Comparison of ENCODE assay signal across 8 cellular contexts in the genomic region with DNA sequence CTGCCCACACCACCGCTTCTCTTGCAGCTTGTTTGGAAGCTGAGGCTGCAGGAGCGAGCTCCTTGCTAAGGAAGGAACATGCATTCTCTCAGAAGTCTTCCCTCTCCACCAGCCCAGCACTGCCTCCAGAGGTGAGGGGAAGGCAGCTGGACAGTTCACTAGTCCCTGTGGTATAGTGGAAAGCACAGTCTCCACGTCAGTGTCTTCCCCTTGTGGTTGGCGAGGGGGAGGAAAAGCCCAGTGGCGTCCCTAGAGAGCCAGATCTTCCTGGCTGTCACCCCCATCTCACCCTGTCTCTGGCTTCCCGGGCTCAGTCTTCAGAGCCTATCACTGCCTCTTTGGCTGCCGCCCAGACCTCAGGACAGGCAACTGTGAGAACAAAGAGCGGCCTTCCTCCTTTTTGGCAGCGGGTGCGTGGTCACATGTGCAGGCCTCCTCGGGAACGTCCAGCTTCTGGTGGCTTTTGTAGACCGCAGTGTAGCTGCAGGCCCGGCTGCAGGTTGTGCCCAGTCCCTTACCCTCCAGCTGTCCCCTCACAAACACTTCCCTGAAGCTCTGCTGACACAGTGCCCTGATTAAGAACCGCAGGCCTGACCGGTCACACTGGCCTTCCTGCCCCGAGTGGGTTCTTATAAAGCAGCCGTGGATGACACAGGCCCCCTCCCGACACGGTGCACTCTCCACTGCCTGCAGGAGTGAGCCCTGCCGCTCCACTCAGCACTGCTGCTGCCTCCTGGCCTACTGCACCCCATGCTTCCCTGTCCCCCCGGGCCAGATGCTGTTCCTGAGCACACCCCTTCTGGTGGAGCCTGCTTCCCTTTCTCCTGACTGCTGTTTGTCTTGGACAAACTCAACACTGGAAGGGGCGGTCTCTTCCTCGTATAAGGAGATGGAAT.
A peak's percentile ranks its signal among the peaks of the same experiment; 100 is the strongest.
DNase-seq lines count a peak whose midpoint lies in the region; TF ChIP-seq lines count a peak whose summit lies in the region.

No MANE protein-coding gene starts in this region.

- TF ChIP-seq CTCF in fibroblast of the aortic adventitia (IDR thresholded peaks at IDR 0.05; ENCODE audit: insufficient read depth, low read length), result peak; percentile 49

- DNase-seq in Ammon's horn (ENCODE audit: low spot score) (peak; percentile 94), H4 (ENCODE audit: low spot score) (peak; percentile 90), SKM-1 treated with dmso at 0.1 percent for 144 hours (lab: John Stamatoyannopoulos, UW; ENCODE audit: unreplicated experiment) (peak; percentile 82), fibroblast of the aortic adventitia (ENCODE audit: low read depth) (peak; percentile 65), occipital lobe (lab: John Stamatoyannopoulos, UW) (peak; percentile 81), hepatic stellate cell (ENCODE audit: low spot score) (no peak), NCI-H146 (lab: John Stamatoyannopoulos, UW) (no peak)
- DNase-seq in activated effector memory CD4-positive, alpha-beta T cell treated with Interleukin-2 at 50 U/mL for 16 hours, result no peak

- no peak overlapping the region for H3K4me3 ChIP-seq in fibroblast of the aortic adventitia (ENCODE audit: low read depth, low read length)

Comparison
In these comparisons a context has a peak if more than half of its experiments do, and no peak if none do; other contexts are left out.
1. DNase-seq: peak in Ammon's horn (single experiment), H4 (single experiment), SKM-1 treated with dmso at 0.1 percent for 144 hours (single experiment), fibroblast of the aortic adventitia (single experiment) and occipital lobe (single experiment); none in hepatic stellate cell (single experiment), activated effector memory CD4-positive, alpha-beta T cell treated with Interleukin-2 at 50 U/mL for 16 hours (single experiment) and NCI-H146 (single experiment).